16 cellular contexts compared by ENCODE assay signal in the genomic region with DNA sequence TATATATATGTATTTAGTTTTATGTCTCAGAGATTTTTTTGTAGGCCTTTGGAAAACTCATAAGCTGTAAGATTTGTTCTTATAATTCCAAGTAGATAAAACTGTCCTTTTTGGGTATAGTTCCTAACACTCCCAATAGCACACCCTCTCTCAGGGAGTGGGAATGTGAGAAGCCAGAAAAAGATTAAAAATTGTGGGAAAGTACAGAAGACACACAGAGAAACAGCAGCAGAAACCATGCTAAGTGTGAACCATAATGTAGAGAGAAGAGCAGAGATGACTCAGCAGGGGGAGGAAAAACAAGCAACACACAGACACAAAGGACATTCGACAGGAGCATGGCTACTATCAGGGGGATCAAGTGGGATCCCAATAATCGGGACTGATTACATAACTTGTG.
"Had no signal": no experiment of that assay in that cellular context is flagged by ENCODE, and none has a peak within 500 bp of the region (broad histone marks: within the 10 kb centered on the region; RNA-seq: fewer than 3 reads in every experiment).

No MANE protein-coding gene starts in this region.

- H3K27ac Mint-ChIP-seq: activated CD4-positive, alpha-beta memory T cell treated with anti-CD3 and anti-CD28 coated beads for 36 hours; naive B cell; progenitor cell of endocrine pancreas; stimulated activated naive B cell treated with anti-CD40 and anti-IgM and Interleukin-4, amounts not matched to agents 10 μg/mL and 1 μg/mL and 100 μg/mL, for 72 hours had no signal

- H3K27me3 ChIP-seq: esophagus squamous epithelium, foreskin keratinocyte, heart left ventricle, spleen had no signal

- H3K36me3 Mint-ChIP-seq: activated CD4-positive, alpha-beta memory T cell treated with anti-CD3 and anti-CD28 coated beads for 36 hours; naive B cell; stimulated activated naive B cell treated with anti-CD40 and anti-IgM and Interleukin-4, amounts not matched to agents 10 μg/mL and 1 μg/mL and 100 μg/mL, for 72 hours had no signal

- ATAC-seq: foreskin keratinocyte; heart left ventricle; sciatic nerve; stimulated activated naive B cell treated with anti-CD40 and anti-IgM and Interleukin-4, amounts not matched to agents 10 μg/mL and 1 μg/mL and 100 μg/mL, for 72 hours had no signal

- H3K36me3 ChIP-seq: esophagus squamous epithelium, heart left ventricle, left ventricle myocardium inferior, spleen had no signal

- H3K9me3 ChIP-seq: esophagus squamous epithelium, heart left ventricle, left ventricle myocardium inferior had no signal

- H3K4me1 ChIP-seq: esophagus squamous epithelium, heart left ventricle, left ventricle myocardium inferior, spleen had no signal

- H3K27me3 Mint-ChIP-seq: activated CD4-positive, alpha-beta memory T cell treated with anti-CD3 and anti-CD28 coated beads for 36 hours; central memory CD8-positive, alpha-beta T cell; naive B cell; progenitor cell of endocrine pancreas; stimulated activated naive B cell treated with anti-CD40 and anti-IgM and Interleukin-4, amounts not matched to agents 10 μg/mL and 1 μg/mL and 100 μg/mL, for 72 hours had no signal

- H3K4me3 Mint-ChIP-seq: activated CD4-positive, alpha-beta memory T cell treated with anti-CD3 and anti-CD28 coated beads for 36 hours; central memory CD8-positive, alpha-beta T cell; naive B cell; stimulated activated naive B cell treated with anti-CD40 and anti-IgM and Interleukin-4, amounts not matched to agents 10 μg/mL and 1 μg/mL and 100 μg/mL, for 72 hours had no signal

- H3K4me3 ChIP-seq: esophagus squamous epithelium, heart left ventricle, left ventricle myocardium inferior, spleen had no signal

- H3K27ac ChIP-seq: esophagus squamous epithelium, foreskin keratinocyte, heart left ventricle, left ventricle myocardium inferior, spleen had no signal

- DNase-seq: activated CD4-positive, alpha-beta memory T cell treated with anti-CD3 and anti-CD28 coated beads for 36 hours; activated CD8-positive, alpha-beta memory T cell treated with anti-CD3 and anti-CD28 coated beads, Interleukin-2, amount 50 U/mL, for 4 hours; esophagus squamous epithelium; heart left ventricle; left ventricle myocardium inferior; naive B cell; nucleus accumbens; spleen; stimulated activated CD4-positive, alpha-beta T cell treated with anti-CD3 and anti-CD28 coated beads, Interleukin-2, amount 100 ng/mL, for 24 hours; stimulated activated naive B cell treated with anti-CD40 and anti-IgM and Interleukin-4, amounts not matched to agents 10 μg/mL and 1 μg/mL and 100 μg/mL, for 72 hours; T1000; trophoblast cell had no signal

- H3K4me1 Mint-ChIP-seq: central memory CD8-positive, alpha-beta T cell; naive B cell; stimulated activated naive B cell treated with anti-CD40 and anti-IgM and Interleukin-4, amounts not matched to agents 10 μg/mL and 1 μg/mL and 100 μg/mL, for 72 hours had no signal
